In the genomic region with DNA sequence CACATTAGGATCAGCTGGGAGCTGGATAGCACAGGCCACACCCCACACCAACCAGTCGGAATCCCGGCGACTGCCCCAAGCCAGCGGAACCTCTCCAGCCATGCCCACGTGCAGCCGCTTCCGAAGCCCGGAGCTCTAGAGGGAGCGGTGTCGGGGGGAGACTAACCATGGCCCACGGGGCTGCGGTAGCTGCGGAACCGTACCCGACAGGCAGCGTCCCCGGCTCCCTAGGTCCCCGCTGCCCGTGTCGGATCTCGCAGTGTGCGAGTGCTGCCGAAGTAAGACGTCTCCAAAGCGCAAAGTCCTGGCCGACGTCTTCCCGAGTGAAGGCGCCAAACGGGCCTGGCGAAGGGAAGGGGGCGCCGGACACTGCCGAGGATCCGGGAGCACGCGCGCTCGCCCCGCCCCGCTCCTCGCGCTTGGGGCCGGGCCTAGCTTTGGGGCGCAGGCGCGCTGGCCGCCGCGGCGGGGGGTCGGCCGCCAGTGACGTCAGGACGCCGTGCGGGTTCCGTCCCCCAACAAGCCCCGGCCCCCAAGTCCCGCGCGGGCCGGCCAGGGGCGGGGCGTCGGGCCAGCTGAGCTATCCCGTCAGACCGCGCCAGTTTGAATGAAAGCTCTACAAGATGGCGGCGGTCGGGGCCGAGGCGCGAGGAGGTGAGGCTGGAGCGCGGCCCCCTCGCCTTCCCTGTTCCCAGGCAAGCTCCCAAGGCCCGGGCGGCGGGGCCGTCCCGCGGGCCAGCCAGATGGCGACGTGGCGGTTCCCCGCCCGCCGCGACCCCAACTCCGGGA, we compare ENCODE assay signal across 8 cellular contexts. TPM values are rescaled to one million over a fixed set of nuclear protein-coding genes. Genes with fewer than 3 reads are reported as not detected.
A peak's percentile ranks its signal among the peaks of the same experiment; 100 is the strongest.
DNase-seq lines count a peak whose midpoint lies in the region; ATAC-seq and TF ChIP-seq lines count a peak whose summit lies in the region.

A gene with protein sequence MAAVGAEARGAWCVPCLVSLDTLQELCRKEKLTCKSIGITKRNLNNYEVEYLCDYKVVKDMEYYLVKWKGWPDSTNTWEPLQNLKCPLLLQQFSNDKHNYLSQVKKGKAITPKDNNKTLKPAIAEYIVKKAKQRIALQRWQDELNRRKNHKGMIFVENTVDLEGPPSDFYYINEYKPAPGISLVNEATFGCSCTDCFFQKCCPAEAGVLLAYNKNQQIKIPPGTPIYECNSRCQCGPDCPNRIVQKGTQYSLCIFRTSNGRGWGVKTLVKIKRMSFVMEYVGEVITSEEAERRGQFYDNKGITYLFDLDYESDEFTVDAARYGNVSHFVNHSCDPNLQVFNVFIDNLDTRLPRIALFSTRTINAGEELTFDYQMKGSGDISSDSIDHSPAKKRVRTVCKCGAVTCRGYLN (plus strand): TSS at position 601 of the 789 bp plus-strand sequence. CDS start 23 bp downstream, at position 624.

- DNase-seq in GM13976 (ENCODE audit: low spot score) (peak; percentile 100), NCI-H1436 treated with DMSO at 0.1 percent for 48 hours (lab: John Stamatoyannopoulos, UW) (peak; percentile 62), T follicular helper cell (ENCODE audit: low read depth) (peak; percentile 82), adipocyte (ENCODE audit: low read depth) (peak; percentile 98), cardiac septum (ENCODE audit: low spot score) (peak; percentile 97), trophoblast cell (peak; percentile 90), transverse colon (peak; percentile 97)

- peak within 1 kb of the TSS; percentile 97 for H3K14ac ChIP-seq in trophoblast cell (ENCODE audit: low read length)

- TF ChIP-seq EP300 in transverse colon (IDR thresholded peaks at IDR 0.05; ENCODE audit: low read depth) = no peak

- peak within 1 kb of the TSS; percentile 94 for H4K12ac ChIP-seq in trophoblast cell (ENCODE audit: low read depth, low read length)

- H3K4me1 ChIP-seq in adipocyte (ENCODE audit: control insufficient read depth, insufficient read depth, low read length) = peaks cover 34% of the 10 kb centered on the region
- peaks cover 5 to 10% of the 10 kb centered on the region in 2 experiments for H3K4me1 ChIP-seq in trophoblast cell (ENCODE audit: control insufficient read depth in 1 of 2, insufficient read depth in 2 of 2, low read length in 2 of 2)
- H3K4me1 ChIP-seq in transverse colon = peaks cover 6 to 20% (median 10%) of the 10 kb centered on the region in 4 donors

- H3K9me3 ChIP-seq in adipocyte (ENCODE audit: control insufficient read depth, low read length) = no peaks in the 10 kb centered on the region
- peaks cover 2% of the 10 kb centered on the region for H3K9me3 ChIP-seq in trophoblast cell (ENCODE audit: insufficient read depth, low read depth, low read length)
- no peaks in the 10 kb centered on the region for H3K9me3 ChIP-seq in transverse colon

- H3K79me1 ChIP-seq in trophoblast cell (ENCODE audit: low read length) = peaks cover 13% of the 10 kb centered on the region

- H2BK12ac ChIP-seq in trophoblast cell (ENCODE audit: low read length) = peak within 1 kb of the TSS; percentile 43

- no CpG with 5 or more reads among the region's 92 CpGs for WGBS in trophoblast cell (ENCODE audit: extremely low coverage, insufficient coverage, insufficient read length)
- 0% methylated on average over 34 of the region's 92 CpGs; no CpG with 5 or more reads in 1 of the 2 donors for WGBS in transverse colon (ENCODE audit: low coverage in 1 of 2), 2 donors

- TF ChIP-seq POLR2A in transverse colon (IDR thresholded peaks at IDR 0.05) = peak; percentile 78

- H2BK120ac ChIP-seq in trophoblast cell (ENCODE audit: insufficient read depth, low read length, poor library complexity) = peak within 1 kb of the TSS; percentile 92

- peak within 1 kb of the TSS; percentile 80 for H2AK5ac ChIP-seq in trophoblast cell (ENCODE audit: low read length)

- no peak for TF ChIP-seq CTCF in GM13976 (IDR thresholded peaks at IDR 0.05; ENCODE audit: borderline replicate concordance, control extremely low read depth, extremely low read depth, insufficient read depth, missing control alignments)
- no peak for TF ChIP-seq CTCF in transverse colon (IDR thresholded peaks at IDR 0.05)

- peak within 1 kb of the TSS; percentile 92 for H4K8ac ChIP-seq in trophoblast cell (ENCODE audit: low read depth, low read length)

- in situ Hi-C loops in GM13976 (cut with MboI; ENCODE audit: low sequenced_read_pairs, unreplicated experiment) (no loop called here), transverse colon (cut with MboI; ENCODE audit: low pct_ligation_motif_present in 1 of 4, low pct_unique_long_range_greater_than_20kb in 1 of 4, low sequenced_read_pairs in 3 of 4) (no loop called here)

- no peak within 1 kb of the TSS for H3K23ac ChIP-seq in trophoblast cell (ENCODE audit: low read length)

- peak within 1 kb of the TSS; percentile 89 for H3K4me2 ChIP-seq in trophoblast cell (ENCODE audit: low read length)

- H3K36me3 ChIP-seq in adipocyte (ENCODE audit: control insufficient read depth, insufficient read depth, low read length, severe bottlenecking) = no peaks in the 10 kb centered on the region
- peaks cover 0 to 1% of the 10 kb centered on the region in 2 experiments for H3K36me3 ChIP-seq in trophoblast cell (ENCODE audit: control insufficient read depth in 1 of 2, insufficient read depth in 2 of 2, low read length in 2 of 2)
- no peaks in the 10 kb centered on the region for H3K36me3 ChIP-seq in transverse colon

- H3K4me3 ChIP-seq in adipocyte (ENCODE audit: low read length) (peak within 1 kb of the TSS; percentile 98), trophoblast cell (ENCODE audit: low read depth, low read length) (peak within 1 kb of the TSS; percentile 94), transverse colon (peak within 1 kb of the TSS; percentile 70 to 98 (median 83))

- H3K27ac ChIP-seq in trophoblast cell (ENCODE audit: low read depth, low read length) = peak within 1 kb of the TSS; percentile 94
- H3K27ac ChIP-seq in transverse colon = peak within 1 kb of the TSS; percentile 92 to 100 (median 98)

- peak within 1 kb of the TSS; percentile 91 for H2BK5ac ChIP-seq in trophoblast cell (ENCODE audit: low read depth, low read length, poor library complexity)

- peak within 1 kb of the TSS; percentile 90 for H4K91ac ChIP-seq in trophoblast cell (ENCODE audit: low read depth, low read length)

- H3K79me2 ChIP-seq in trophoblast cell (ENCODE audit: control insufficient read depth, insufficient read depth, low read length, poor library complexity) = peaks cover 16% of the 10 kb centered on the region

- intact Hi-C loops in cardiac septum (cut with DNase I) (loop anchor here (2.0 to 5.0 kb wide), 3 partner anchors 40 to 276 kb away; a partner anchor contains a TSS), transverse colon (cut with DNase I; ENCODE audit: low total_unique reads) (no loop called here)

- peak within 1 kb of the TSS; percentile 92 for H2AFZ ChIP-seq in trophoblast cell (ENCODE audit: insufficient read depth, low read length, poor library complexity)

- peak; percentile 91 for ATAC-seq in HG02852 (IDR thresholded peaks at IDR 0.05; ENCODE audit: unreplicated experiment)

- peak within 1 kb of the TSS; percentile 96 for H3K4ac ChIP-seq in trophoblast cell (ENCODE audit: low read depth, low read length)

- H3K27me3 ChIP-seq in adipocyte (replicated peaks; ENCODE audit: control insufficient read depth, insufficient read depth, low read length) (no peaks in the 10 kb centered on the region), trophoblast cell (ENCODE audit: insufficient read depth, low read length) (no peaks in the 10 kb centered on the region), transverse colon (no peaks in the 10 kb centered on the region)

- H3K18ac ChIP-seq in trophoblast cell (ENCODE audit: low read length) = peak within 1 kb of the TSS; percentile 97

- peak within 1 kb of the TSS; percentile 99 for H3K9ac ChIP-seq in adipocyte (ENCODE audit: low read length)
- peak within 1 kb of the TSS; percentile 96 for H3K9ac ChIP-seq in trophoblast cell (ENCODE audit: low read length)

RNA-seq across cellular contexts. Expression of the gene that starts here (rescaled TPM):
- total RNA-seq in cardiac septum = 7.9 TPM
- 23.7 and 26.0 TPM in 2 replicates for polyA plus RNA-seq in trophoblast cell (2013)
- 1 to 10 TPM in 3 of 4 donors, under 1 TPM in 1; 0.60 to 4.6 (median 3.0) TPM for total RNA-seq in transverse colon

Comparison
In these comparisons a context has a peak if more than half of its experiments do, and no peak if none do; other contexts are left out.
1. Peak in every context shown above with its lines: DNase-seq, ATAC-seq, H3K4me3 ChIP-seq and H3K27ac ChIP-seq.